1 cellular context compared by ENCODE assay signal in genomic region chr2:190534310-190535118, GRCh38.
TF ChIP-seq lines count a peak whose summit lies in the region.

TSS of gene NEMP2 (minus strand) at chr2:190534722. CDS start at chr2:190534655, 67 bp downstream.

TF ChIP-seq in SK-N-SH, 30 proteins besides CTCF, POLR2A, EP300 and RAD21 (continued from another document):
- no peak for TF ChIP-seq PBX3 (IDR thresholded peaks at IDR 0.05)
